ENCODE assay signal across 13 cellular contexts in genomic region chr10:14296081-14296709, GRCh38. TPM values are rescaled to one million over a fixed set of nuclear protein-coding genes. Genes with fewer than 3 reads are reported as not detected.
DNase-seq lines count a peak whose midpoint lies in the region; ATAC-seq and TF ChIP-seq lines count a peak whose summit lies in the region.
"Had no signal": no experiment of that assay in that cellular context is flagged by ENCODE, and none has a peak within 500 bp of the region (broad histone marks: within the 10 kb centered on the region; RNA-seq: fewer than 3 reads in every experiment).

No MANE protein-coding gene starts in this region.

- no peaks in the 10 kb centered on the region for H3K27me3 ChIP-seq in endodermal cell (ENCODE audit: control insufficient read depth, insufficient read depth, low read length, poor library complexity, severe bottlenecking)
- H3K27me3 ChIP-seq: colonic mucosa, upper lobe of left lung had no signal

- POLR2A ChIA-PET in activated CD4-positive, alpha-beta memory T cell treated with anti-CD3 and anti-CD28 coated beads, Interleukin-2, amount 10 ng/mL, durations not matched to agents 7 days and 5 days (lab: Charles Lee): no interaction called here

- peaks cover 24% of the 10 kb centered on the region for H3K4me1 ChIP-seq in endodermal cell (ENCODE audit: control insufficient read depth, insufficient read depth, low read length)
- H3K4me1 ChIP-seq: colonic mucosa, upper lobe of left lung had no signal

- DNase-seq in ELF-1 (ENCODE audit: low read depth, low spot score) (peak; percentile 88), RPMI7951 (ENCODE audit: low read depth) (peak; percentile 55), endodermal cell (peak; percentile 47), nephron progenitor cell (peak; percentile 11), RPMI8226 (no peak), NCI-H2196 (lab: John Stamatoyannopoulos, UW; ENCODE audit: unreplicated experiment) (no peak)
- DNase-seq in activated CD4-positive, alpha-beta memory T cell treated with anti-CD3 and anti-CD28 coated beads, Interleukin-2, amount 10 ng/mL, durations not matched to agents 7 days and 5 days: no peak
- DNase-seq: colonic mucosa; NCI-H187 treated with DMSO at 0.1 percent for 48 hours; NCI-H524; stimulated activated naive B cell treated with anti-CD40 and anti-IgM and Interleukin-4, amounts not matched to agents 10 μg/mL and 1 μg/mL and 100 μg/mL, for 72 hours; upper lobe of left lung had no signal

- peaks cover 20% of the 10 kb centered on the region for H3K9me3 Mint-ChIP-seq in endodermal cell
- peaks cover 21% of the 10 kb centered on the region for H3K9me3 Mint-ChIP-seq in nephron progenitor cell
- peaks cover 5% of the 10 kb centered on the region for H3K9me3 Mint-ChIP-seq in activated T-helper 17 cell treated with anti-CD3 and anti-CD28 coated beads, Interleukin-2, amount 50 U/mL, for 72 hours
- peaks cover 3% of the 10 kb centered on the region for H3K9me3 Mint-ChIP-seq in activated CD4-positive, alpha-beta memory T cell treated with anti-CD3 and anti-CD28 coated beads, Interleukin-2, amount 10 ng/mL, durations not matched to agents 7 days and 5 days

- H3K27ac Mint-ChIP-seq in endodermal cell: no peak overlapping the region
- peak overlapping the region; percentile 51 for H3K27ac Mint-ChIP-seq in nephron progenitor cell
- H3K27ac Mint-ChIP-seq in activated T-helper 17 cell treated with anti-CD3 and anti-CD28 coated beads, Interleukin-2, amount 50 U/mL, for 72 hours: no peak overlapping the region
- no peak overlapping the region for H3K27ac Mint-ChIP-seq in activated CD4-positive, alpha-beta memory T cell treated with anti-CD3 and anti-CD28 coated beads, Interleukin-2, amount 10 ng/mL, durations not matched to agents 7 days and 5 days
- H3K27ac Mint-ChIP-seq: stimulated activated naive B cell treated with anti-CD40 and anti-IgM and Interleukin-4, amounts not matched to agents 10 μg/mL and 1 μg/mL and 100 μg/mL, for 72 hours had no signal

- no peak for TF ChIP-seq CTCF in endodermal cell (conservative IDR thresholded peaks at IDR 0.05)
- TF ChIP-seq CTCF in nephron progenitor cell (IDR thresholded peaks at IDR 0.05): no peak

- H3K4me3 Mint-ChIP-seq in endodermal cell: no peak overlapping the region
- peak overlapping the region; percentile 20 for H3K4me3 Mint-ChIP-seq in nephron progenitor cell
- H3K4me3 Mint-ChIP-seq in activated T-helper 17 cell treated with anti-CD3 and anti-CD28 coated beads, Interleukin-2, amount 50 U/mL, for 72 hours: no peak overlapping the region
- no peak overlapping the region for H3K4me3 Mint-ChIP-seq in activated CD4-positive, alpha-beta memory T cell treated with anti-CD3 and anti-CD28 coated beads, Interleukin-2, amount 10 ng/mL, durations not matched to agents 7 days and 5 days
- H3K4me3 Mint-ChIP-seq: stimulated activated naive B cell treated with anti-CD40 and anti-IgM and Interleukin-4, amounts not matched to agents 10 μg/mL and 1 μg/mL and 100 μg/mL, for 72 hours had no signal

- WGBS in endodermal cell (ENCODE audit: insufficient coverage in 1 of 2, insufficient read length in 1 of 2), 2 experiments: 79 to 86% methylated on average over 5 to 8 of the region's 8 CpGs

- no peaks in the 10 kb centered on the region for H3K36me3 ChIP-seq in endodermal cell (ENCODE audit: control insufficient read depth, insufficient read depth, low read length)
- H3K36me3 ChIP-seq: colonic mucosa, upper lobe of left lung had no signal

- H3K9ac ChIP-seq in endodermal cell (ENCODE audit: extremely low read depth, low read length, poor library complexity, severe bottlenecking): no peak overlapping the region

- H3K4me1 Mint-ChIP-seq in endodermal cell: peaks cover 33% of the 10 kb centered on the region
- peaks cover 41% of the 10 kb centered on the region for H3K4me1 Mint-ChIP-seq in nephron progenitor cell
- H3K4me1 Mint-ChIP-seq in activated T-helper 17 cell treated with anti-CD3 and anti-CD28 coated beads, Interleukin-2, amount 50 U/mL, for 72 hours: no peaks in the 10 kb centered on the region
- H3K4me1 Mint-ChIP-seq in activated CD4-positive, alpha-beta memory T cell treated with anti-CD3 and anti-CD28 coated beads, Interleukin-2, amount 10 ng/mL, durations not matched to agents 7 days and 5 days: no peaks in the 10 kb centered on the region
- H3K4me1 Mint-ChIP-seq: stimulated activated naive B cell treated with anti-CD40 and anti-IgM and Interleukin-4, amounts not matched to agents 10 μg/mL and 1 μg/mL and 100 μg/mL, for 72 hours had no signal

- CTCF ChIA-PET in activated CD4-positive, alpha-beta memory T cell treated with anti-CD3 and anti-CD28 coated beads, Interleukin-2, amount 10 ng/mL, durations not matched to agents 7 days and 5 days (lab: Charles Lee): no interaction called here

- no peaks in the 10 kb centered on the region for H3K36me3 Mint-ChIP-seq in endodermal cell (ENCODE audit: low read depth)
- H3K36me3 Mint-ChIP-seq in nephron progenitor cell (ENCODE audit: low read depth): peaks cover 13% of the 10 kb centered on the region
- no peaks in the 10 kb centered on the region for H3K36me3 Mint-ChIP-seq in activated T-helper 17 cell treated with anti-CD3 and anti-CD28 coated beads, Interleukin-2, amount 50 U/mL, for 72 hours (ENCODE audit: low read depth)
- H3K36me3 Mint-ChIP-seq in activated CD4-positive, alpha-beta memory T cell treated with anti-CD3 and anti-CD28 coated beads, Interleukin-2, amount 10 ng/mL, durations not matched to agents 7 days and 5 days (ENCODE audit: low read depth): no peaks in the 10 kb centered on the region
- H3K36me3 Mint-ChIP-seq: stimulated activated naive B cell treated with anti-CD40 and anti-IgM and Interleukin-4, amounts not matched to agents 10 μg/mL and 1 μg/mL and 100 μg/mL, for 72 hours had no signal

- H3K27me3 Mint-ChIP-seq in endodermal cell (ENCODE audit: insufficient read depth) (no peaks in the 10 kb centered on the region), nephron progenitor cell (ENCODE audit: low read depth, poor library complexity) (peaks cover 7% of the 10 kb centered on the region)
- H3K27me3 Mint-ChIP-seq in activated T-helper 17 cell treated with anti-CD3 and anti-CD28 coated beads, Interleukin-2, amount 50 U/mL, for 72 hours: peaks cover 16% of the 10 kb centered on the region
- peaks cover 9% of the 10 kb centered on the region for H3K27me3 Mint-ChIP-seq in activated CD4-positive, alpha-beta memory T cell treated with anti-CD3 and anti-CD28 coated beads, Interleukin-2, amount 10 ng/mL, durations not matched to agents 7 days and 5 days

- ATAC-seq in activated T-helper 17 cell treated with anti-CD3 and anti-CD28 coated beads, Interleukin-2, amount 50 U/mL, for 72 hours (replicated peaks): no peak
- ATAC-seq: stimulated activated naive B cell treated with anti-CD40 and anti-IgM and Interleukin-4, amounts not matched to agents 10 μg/mL and 1 μg/mL and 100 μg/mL, for 72 hours had no signal

- H3K4me3 ChIP-seq in endodermal cell (ENCODE audit: low read length): no peak overlapping the region
- H3K4me3 ChIP-seq: colonic mucosa, upper lobe of left lung had no signal

- peak overlapping the region; percentile 29 for H3K27ac ChIP-seq in endodermal cell (ENCODE audit: low read depth, low read length)
- H3K27ac ChIP-seq: colonic mucosa, upper lobe of left lung had no signal

- peaks cover 24% of the 10 kb centered on the region for H3K9me3 ChIP-seq in endodermal cell (ENCODE audit: control insufficient read depth, low read length)
- H3K9me3 ChIP-seq: colonic mucosa had no signal

RNA-seq across cellular contexts. Expression of gene FRMD4A, which starts 34.5 kb away (rescaled TPM):
- total RNA-seq in RPMI7951 (2014; rRNA removed; shearing (Covaris generic)): 43.3 and 51.1 TPM in 2 replicates
- 10 to 100 TPM; 22.3 to 22.4 TPM for total RNA-seq in endodermal cell
- 113 TPM for polyA plus RNA-seq in endodermal cell (2013, experiment 1 of 2)
- 90.3 TPM for polyA plus RNA-seq in endodermal cell (2013, experiment 2 of 2)
- total RNA-seq in activated T-helper 17 cell treated with anti-CD3 and anti-CD28 coated beads, Interleukin-2, amount 50 U/mL, for 72 hours: 1 to 10 TPM in 1 of 2 donors, under 1 TPM in 1; 0.69 to 2.0 TPM
- under 1 TPM; 0.30 to 0.35 TPM for total RNA-seq in activated CD4-positive, alpha-beta memory T cell treated with anti-CD3 and anti-CD28 coated beads, Interleukin-2, amount 10 ng/mL, durations not matched to agents 7 days and 5 days

Comparison
In these comparisons a context has a peak if more than half of its experiments do, and no peak if none do; other contexts are left out.
1. DNase-seq: peak in ELF-1 (single experiment), RPMI7951 (single experiment), endodermal cell (single experiment) and nephron progenitor cell (single experiment); none in activated CD4-positive, alpha-beta memory T cell treated with anti-CD3 and anti-CD28 coated beads, Interleukin-2, amount 10 ng/mL, durations not matched to agents 7 days and 5 days (single experiment), RPMI8226 (single experiment) and NCI-H2196 (single experiment).
2. RNA of gene FRMD4A, which starts 34.5 kb away (total RNA-seq): 43.3 to 51.1 TPM in RPMI7951 and 22.3 to 22.4 TPM in endodermal cell; 0.69 to 2.0 TPM in activated T-helper 17 cell treated with anti-CD3 and anti-CD28 coated beads, Interleukin-2, amount 50 U/mL, for 72 hours and 0.30 to 0.35 TPM in activated CD4-positive, alpha-beta memory T cell treated with anti-CD3 and anti-CD28 coated beads, Interleukin-2, amount 10 ng/mL, durations not matched to agents 7 days and 5 days; every median in the first group is over 4 times any median in the second.